In genomic region chr3:152835311-152836102, GRCh38 we compare ENCODE assay signal across 8 cellular contexts. TPM values are rescaled to one million over a fixed set of nuclear protein-coding genes. Genes with fewer than 3 reads are reported as not detected.
DNase-seq lines count a peak whose midpoint lies in the region; ATAC-seq, FAIRE-seq and TF ChIP-seq lines count a peak whose summit lies in the region.

No MANE protein-coding gene starts in this region.

- peak overlapping the region; percentile 87 for H3K4me3 ChIP-seq in BLaER1
- peak overlapping the region; percentile 50 for H3K4me3 ChIP-seq in OCI-LY1 (ENCODE audit: low read depth, low read length, poor library complexity, severe bottlenecking)
- peak overlapping the region; percentile 74 for H3K4me3 ChIP-seq in brain microvascular endothelial cell (ENCODE audit: low read depth, low read length)
- H3K4me3 ChIP-seq in small intestine (ENCODE audit: low read depth in 1 of 2, low read length in 2 of 2) = peak overlapping the region; percentile 66 to 75

- H3K9ac ChIP-seq in BLaER1 (peak overlapping the region; percentile 82), OCI-LY1 (ENCODE audit: low read length) (no peak overlapping the region)

- H3K4me1 ChIP-seq in BLaER1 (peaks cover 28% of the 10 kb centered on the region), OCI-LY1 (ENCODE audit: insufficient read depth, low read length, severe bottlenecking) (no peaks in the 10 kb centered on the region), small intestine (ENCODE audit: control insufficient read depth in 2 of 2, insufficient read depth in 1 of 2, low read depth in 1 of 2, low read length in 1 of 2) (peaks cover 3 to 4% of the 10 kb centered on the region in 2 donors)

- DNase-seq in brain microvascular endothelial cell = peak; percentile 24
- peak; percentile 51 for DNase-seq in iPS-NIHi7 (ENCODE audit: extremely low spot score)
- DNase-seq in small intestine = peak; percentile 61
- DNase-seq in germinal center (ENCODE audit: low spot score) = no peak

- in situ Hi-C loops in brain microvascular endothelial cell (cut with HindIII; ENCODE audit: low pct_ligation_motif_present, low sequenced_read_pairs) = no loop called here

- H3K79me2 ChIP-seq in OCI-LY1 (ENCODE audit: insufficient read depth, low read length) = no peaks in the 10 kb centered on the region

- 0 out of 2 replicates have a peak, but pooled peaks cover 6% of the 10 kb centered on the region for H3K27me3 ChIP-seq in BLaER1
- H3K27me3 ChIP-seq in OCI-LY1 (ENCODE audit: insufficient read depth, low read length) = no peaks in the 10 kb centered on the region
- peaks cover 15% of the 10 kb centered on the region for H3K27me3 ChIP-seq in brain microvascular endothelial cell (replicated peaks)
- no peaks in the 10 kb centered on the region for H3K27me3 ChIP-seq in small intestine (ENCODE audit: control insufficient read depth in 2 of 2, insufficient read depth in 2 of 2, low read length in 2 of 2)

- ATAC-seq in GM18858 (IDR thresholded peaks at IDR 0.05; ENCODE audit: unreplicated experiment) (peak; percentile 43), HG03045 (IDR thresholded peaks at IDR 0.05; ENCODE audit: unreplicated experiment) (peak; percentile 54)

- no peaks in the 10 kb centered on the region for H3K9me2 ChIP-seq in OCI-LY1 (ENCODE audit: low read depth, low read length)

- no peak for FAIRE-seq in small intestine (lab: Jason Lieb, UNC)

- no peak overlapping the region for H2AFZ ChIP-seq in OCI-LY1 (ENCODE audit: low read length)

- WGBS in small intestine, 3 donors = 0 to 3% (median 2%) methylated on average over 69 to 74 of the region's 74 CpGs

- H3K27ac ChIP-seq in BLaER1 (peak overlapping the region; percentile 84), OCI-LY1 (ENCODE audit: low read depth, low read length, poor library complexity, severe bottlenecking) (no peak overlapping the region), brain microvascular endothelial cell (no peak overlapping the region), small intestine (ENCODE audit: low read depth in 1 of 2, low read length in 1 of 2) (peak overlapping the region; percentile 38 to 80)

- H3K9me3 ChIP-seq in BLaER1 (no peaks in the 10 kb centered on the region), OCI-LY1 (ENCODE audit: low read length) (no peaks in the 10 kb centered on the region), small intestine (ENCODE audit: control insufficient read depth, low read depth) (no peaks in the 10 kb centered on the region)

- H3F3A ChIP-seq in OCI-LY1 (ENCODE audit: insufficient read depth, low read length) = no peaks in the 10 kb centered on the region

- H4K20me1 ChIP-seq in BLaER1 (no peaks in the 10 kb centered on the region), OCI-LY1 (ENCODE audit: insufficient read depth, low read length) (no peaks in the 10 kb centered on the region)

- H3K4me2 ChIP-seq in BLaER1 (peak overlapping the region; percentile 96), OCI-LY1 (ENCODE audit: low read length) (peak overlapping the region; percentile 37; the same call in 1 of the 2 replicates)

- TF ChIP-seq CTCF in OCI-LY1 (IDR thresholded peaks at IDR 0.05; ENCODE audit: low read length) (no peak), brain microvascular endothelial cell (IDR thresholded peaks at IDR 0.05; ENCODE audit: low read depth, low read length, missing control alignments) (peak; percentile 57)

- H3K36me3 ChIP-seq in BLaER1 (no peaks in the 10 kb centered on the region), OCI-LY1 (ENCODE audit: insufficient read depth, low read length) (no peaks in the 10 kb centered on the region), brain microvascular endothelial cell (replicated peaks) (no peaks in the 10 kb centered on the region), small intestine (ENCODE audit: control insufficient read depth in 2 of 2, insufficient read depth in 2 of 2, low read length in 2 of 2) (no peaks in the 10 kb centered on the region)

RNA-seq across cellular contexts. Expression of gene P2RY1, which starts 0.6 kb away (rescaled TPM):
- 1 to 10 TPM in 2 of 3 donors, under 1 TPM in 1; 0.27 to 1.7 (median 1.6) TPM for polyA plus RNA-seq in small intestine

Comparison
In these comparisons a context has a peak if more than half of its experiments do, and no peak if none do; other contexts are left out.
1. H3K27ac ChIP-seq: peak in BLaER1 (single experiment) and small intestine (2 of 2); none in OCI-LY1 (single experiment) and brain microvascular endothelial cell (single experiment).
2. Peak in every context shown above with its lines, with median percentiles within 50 percentile points of each other: H3K4me3 ChIP-seq.